In genomic region chr14:42224053-42224888, GRCh38 we compare ENCODE assay signal across 8 cellular contexts.
DNase-seq lines count a peak whose midpoint lies in the region; ATAC-seq lines count a peak whose summit lies in the region.

No MANE protein-coding gene starts in this region.

- ATAC-seq in esophagus mucosa, result peak; percentile 46
- ATAC-seq in HG03139 (IDR thresholded peaks at IDR 0.05; ENCODE audit: unreplicated experiment), result no peak
- no peak for ATAC-seq in GM21529 (IDR thresholded peaks at IDR 0.05; ENCODE audit: unreplicated experiment)

- no peaks in the 10 kb centered on the region for H3K36me3 ChIP-seq in SJCRH30

- H3K9me3 ChIP-seq in SJCRH30 (replicated peaks), result no peaks in the 10 kb centered on the region

- no peaks in the 10 kb centered on the region for H3K27me3 ChIP-seq in SJCRH30

- H3K27ac ChIP-seq in SJCRH30, result no peak overlapping the region

- H3K4me1 ChIP-seq in SJCRH30, result peaks cover 3% of the 10 kb centered on the region; the same call in 1 of the 2 replicates

- H3K4me3 ChIP-seq in SJCRH30, result no peak overlapping the region

- peak; percentile 40 for DNase-seq in activated CD4-positive, alpha-beta T cell treated with anti-CD3 and anti-CD28 coated beads for 48 hours
- DNase-seq in activated CD4-positive, alpha-beta T cell treated with anti-CD3 and anti-CD28 coated beads, Interleukin-2, amount 50 U/mL, for 1 hour, result no peak
- DNase-seq in MV-4-11 (lab: John Stamatoyannopoulos, UW) (peak; percentile 22), SJCRH30 (peak; percentile 77 to 83), mucosa of gallbladder (ENCODE audit: low spot score) (peak; percentile 44)
